In genomic region chr22:23895599-23896144, GRCh38 we compare ENCODE assay signal across 8 cellular contexts. TPM values are rescaled to one million over a fixed set of nuclear protein-coding genes. Genes with fewer than 3 reads are reported as not detected.
DNase-seq lines count a peak whose midpoint lies in the region; ATAC-seq, FAIRE-seq and TF ChIP-seq lines count a peak whose summit lies in the region.

No MANE protein-coding gene starts in this region.

- no peak for FAIRE-seq in astrocyte (lab: Jason Lieb, UNC)

- TF ChIP-seq CTCF in astrocyte (IDR thresholded peaks at IDR 0.05; ENCODE audit: insufficient read depth, low read depth, low read length) (no peak), liver (IDR thresholded peaks at IDR 0.05; ENCODE audit: low read depth, low read length, missing input control) (no peak), thyroid gland (IDR thresholded peaks at IDR 0.05) (no peak)

- H3K27ac Mint-ChIP-seq in activated T-cell treated with anti-CD3 and anti-CD28 coated beads, Interleukin-2, amount 50 U/mL, for 24 hours: peak overlapping the region; percentile 100
- peak overlapping the region; percentile 98 for H3K27ac Mint-ChIP-seq in astrocyte (ENCODE audit: unreplicated experiment)

- 91% methylated on average over 16 of the region's 16 CpGs for WGBS in liver
- WGBS in thyroid gland, 2 donors: 84 to 91% methylated on average over 11 to 16 of the region's 16 CpGs

- H3K27me3 Mint-ChIP-seq in activated T-cell treated with anti-CD3 and anti-CD28 coated beads, Interleukin-2, amount 50 U/mL, for 24 hours: no peaks in the 10 kb centered on the region
- peaks cover 2% of the 10 kb centered on the region for H3K27me3 Mint-ChIP-seq in astrocyte (ENCODE audit: low read depth, unreplicated experiment)

- H3K4me1 Mint-ChIP-seq in activated T-cell treated with anti-CD3 and anti-CD28 coated beads, Interleukin-2, amount 50 U/mL, for 24 hours (ENCODE audit: low read depth): peaks cover 32% of the 10 kb centered on the region
- peaks cover 25% of the 10 kb centered on the region for H3K4me1 Mint-ChIP-seq in astrocyte (ENCODE audit: low read depth, unreplicated experiment)

- peaks cover 23% of the 10 kb centered on the region for H3K79me2 ChIP-seq in astrocyte (ENCODE audit: insufficient read depth, low read length)

- peak overlapping the region; percentile 97 for H3K4me3 Mint-ChIP-seq in activated T-cell treated with anti-CD3 and anti-CD28 coated beads, Interleukin-2, amount 50 U/mL, for 24 hours
- H3K4me3 Mint-ChIP-seq in astrocyte (ENCODE audit: unreplicated experiment): peak overlapping the region; percentile 93

- peaks cover 18% of the 10 kb centered on the region for H3K4me1 ChIP-seq in astrocyte (ENCODE audit: insufficient read depth, low read length)
- H3K4me1 ChIP-seq in liver (ENCODE audit: control insufficient read depth in 4 of 4, insufficient read depth in 4 of 4, low read length in 3 of 4): peaks cover 11 to 29% (median 20%) of the 10 kb centered on the region in 4 donors
- peaks cover 13 to 30% of the 10 kb centered on the region in 2 donors for H3K4me1 ChIP-seq in thyroid gland

- peak overlapping the region; percentile 94 for H3K4me2 ChIP-seq in astrocyte (ENCODE audit: low read length)

- H3K4me3 ChIP-seq in astrocyte (ENCODE audit: insufficient read depth, low read depth, low read length) (peak overlapping the region; percentile 75), liver (ENCODE audit: low read depth in 1 of 3, low read length in 3 of 3) (peak overlapping the region; percentile 57 to 78 (median 72)), thyroid gland (replicated peaks in 1 of 3) (peak overlapping the region in 1 of 3 donors; percentile 57)

- H3K27ac ChIP-seq in astrocyte (ENCODE audit: low read depth, low read length) (peak overlapping the region; percentile 93), liver (ENCODE audit: low read depth in 1 of 2, low read length in 2 of 2) (peak overlapping the region; percentile 20 to 97), thyroid gland (peak overlapping the region in 2 of 3 donors; percentile 94 to 98)

- peaks cover 59% of the 10 kb centered on the region for H3K36me3 Mint-ChIP-seq in activated T-cell treated with anti-CD3 and anti-CD28 coated beads, Interleukin-2, amount 50 U/mL, for 24 hours (ENCODE audit: low read depth)
- peaks cover 15% of the 10 kb centered on the region for H3K36me3 Mint-ChIP-seq in astrocyte (ENCODE audit: low read depth, unreplicated experiment)

- no peaks in the 10 kb centered on the region for H3K9me3 Mint-ChIP-seq in activated T-cell treated with anti-CD3 and anti-CD28 coated beads, Interleukin-2, amount 50 U/mL, for 24 hours
- H3K9me3 Mint-ChIP-seq in astrocyte (ENCODE audit: unreplicated experiment): no peaks in the 10 kb centered on the region

- ATAC-seq in HG02884 (IDR thresholded peaks at IDR 0.05; ENCODE audit: unreplicated experiment) (no peak), GM21390 (IDR thresholded peaks at IDR 0.05; ENCODE audit: unreplicated experiment) (no peak)

- TF ChIP-seq POLR2A in thyroid gland (IDR thresholded peaks at IDR 0.05): no peak

- H3K9me3 ChIP-seq in astrocyte (ENCODE audit: insufficient read depth, low read depth, low read length) (no peaks in the 10 kb centered on the region), liver (ENCODE audit: control insufficient read depth in 4 of 4, low read length in 3 of 4) (no peaks in the 10 kb centered on the region), thyroid gland (no peaks in the 10 kb centered on the region)

- peaks cover 8% of the 10 kb centered on the region for H3K36me3 ChIP-seq in astrocyte (ENCODE audit: insufficient read depth, low read length)
- peaks cover 0 to 9% (median 5%) of the 10 kb centered on the region in 4 donors for H3K36me3 ChIP-seq in liver (ENCODE audit: control insufficient read depth in 4 of 4, insufficient read depth in 3 of 4, low read depth in 1 of 4, low read length in 3 of 4)
- H3K36me3 ChIP-seq in thyroid gland: peaks cover 9 to 11% of the 10 kb centered on the region in 2 donors

- H3K9ac ChIP-seq in astrocyte (ENCODE audit: low read length) (peak overlapping the region; percentile 85), liver (ENCODE audit: low read depth in 1 of 2, low read length in 2 of 2) (no peak overlapping the region)

- H4K20me1 ChIP-seq in astrocyte (ENCODE audit: insufficient read depth, low read length): peaks cover 38% of the 10 kb centered on the region

- intact Hi-C loops in thyroid gland (cut with DNase I): no loop called here

- DNase-seq in activated T-cell treated with anti-CD3 and anti-CD28 coated beads, Interleukin-2, amount 50 U/mL, for 24 hours: no peak
- no peak for DNase-seq in activated T-cell treated with anti-CD3 and anti-CD28 coated beads, Interleukin-2, amount 50 U/mL, for 1 hour
- DNase-seq in astrocyte (ENCODE audit: low read depth): no peak
- DNase-seq in thyroid gland: no peak
- no peak for DNase-seq in NCI-H526 (lab: John Stamatoyannopoulos, UW)

- H3K27me3 ChIP-seq in astrocyte (ENCODE audit: insufficient read depth, low read length) (no peaks in the 10 kb centered on the region), liver (ENCODE audit: control insufficient read depth in 4 of 4, insufficient read depth in 4 of 4, low read length in 3 of 4) (no peaks in the 10 kb centered on the region), thyroid gland (no peaks in the 10 kb centered on the region)

- TF ChIP-seq RAD21 in liver (IDR thresholded peaks at IDR 0.05): no peak

- peak overlapping the region; percentile 15 for H2AFZ ChIP-seq in astrocyte (ENCODE audit: low read depth, low read length)

TF ChIP-seq in liver, 16 proteins besides CTCF, POLR2A, EP300 and RAD21:
- no peak for TF ChIP-seq RXRA (IDR thresholded peaks at IDR 0.05)
- TF ChIP-seq GABPA (IDR thresholded peaks at IDR 0.05 in 1 of 2, conservative IDR thresholded peaks at IDR 0.05 in 1 of 2): no peak
- no peak for TF ChIP-seq EGR1 (IDR thresholded peaks at IDR 0.05; ENCODE audit: low read depth in 2 of 2)
- no peak for TF ChIP-seq HNF4G (IDR thresholded peaks at IDR 0.05)
- TF ChIP-seq YY1 (IDR thresholded peaks at IDR 0.05): no peak
- no peak for TF ChIP-seq ATF3 (IDR thresholded peaks at IDR 0.05)
- TF ChIP-seq FOXA2 (IDR thresholded peaks at IDR 0.05): no peak
TF ChIP-seq in liver: peak in this region for 0.

RNA-seq across cellular contexts. Expression of gene MIF, which starts 1.5 kb away (rescaled TPM):
- total RNA-seq in astrocyte (906 and 942 TPM in 2 replicates), liver (100 to 1,000 TPM; 108 to 207 TPM), thyroid gland (100 to 1,000 TPM; 342 to 807 (median 472) TPM)
- polyA plus RNA-seq in liver: 1,000 to 10,000 TPM in 1 of 2 donors, 100 to 1,000 TPM in 1; 399 to 1,047 TPM

RNA-seq across cellular contexts. Expression of gene SLC2A11, which starts 38.0 kb away (rescaled TPM):
- total RNA-seq in astrocyte (19.1 and 19.6 TPM in 2 replicates), liver (1 to 10 TPM; 5.0 to 9.0 TPM), thyroid gland (10 to 100 TPM; 17.5 to 30.0 (median 24.3) TPM)
- polyA plus RNA-seq in liver: 1 to 10 TPM; 3.4 to 3.5 TPM

RNA-seq across cellular contexts. Expression of gene DERL3, which starts 56.9 kb away (rescaled TPM):
- total RNA-seq in astrocyte: 0.70 and 0.82 TPM in 2 replicates
- 1 to 10 TPM; 1.0 to 4.5 TPM for total RNA-seq in liver
- polyA plus RNA-seq in liver: 1 to 10 TPM; 3.3 to 9.3 TPM
- total RNA-seq in thyroid gland: 10 to 100 TPM in 1 of 4 donors, 1 to 10 TPM in 3; 1.6 to 15.9 (median 4.1) TPM
